Comparison of ENCODE assay signal across 18 cellular contexts in genomic region chr6:17013701-17014100, GRCh38.
DNase-seq lines count a peak whose midpoint lies in the region; TF ChIP-seq lines count a peak whose summit lies in the region.
"Had no signal": no experiment of that assay in that cellular context is flagged by ENCODE, and none has a peak within 500 bp of the region (broad histone marks: within the 10 kb centered on the region; RNA-seq: fewer than 3 reads in every experiment).

No MANE protein-coding gene starts in this region.

- TF ChIP-seq EP300 in SK-N-SH (IDR thresholded peaks at IDR 0.05; ENCODE audit: borderline replicate concordance in 1 of 2, low read depth in 1 of 2, low read length in 1 of 2): peak in 1 of 2 experiments; percentile 77; a peak in 1 of 4 replicates
- no peak for TF ChIP-seq EP300 in sigmoid colon (IDR thresholded peaks at IDR 0.05)

- TF ChIP-seq POLR2A in sigmoid colon (IDR thresholded peaks at IDR 0.05): no peak

- H3F3A ChIP-seq in SK-N-SH (replicated peaks; ENCODE audit: insufficient read depth): peaks cover 16% of the 10 kb centered on the region

- no peaks in the 10 kb centered on the region for H3K79me2 ChIP-seq in SK-N-SH (ENCODE audit: insufficient read depth)

- H3K27ac Mint-ChIP-seq in activated CD4-positive, alpha-beta memory T cell treated with anti-CD3 and anti-CD28 coated beads, Interleukin-2, amount 10 ng/mL, durations not matched to agents 7 days and 5 days: no peak overlapping the region
- H3K27ac Mint-ChIP-seq: activated naive CD8-positive, alpha-beta T cell treated with anti-CD3 and anti-CD28 coated beads, Interleukin-2, amount 50 U/mL, for 24 hours; memory B cell had no signal

- peak; percentile 69 for DNase-seq in GM04503 (ENCODE audit: low read depth)
- no peak for DNase-seq in SK-N-SH
- peak; percentile 72 for DNase-seq in fibroblast of pulmonary artery (ENCODE audit: low read depth)
- DNase-seq in sigmoid colon: no peak
- DNase-seq in activated CD4-positive, alpha-beta memory T cell treated with anti-CD3 and anti-CD28 coated beads, Interleukin-2, amount 10 ng/mL, durations not matched to agents 7 days and 5 days: no peak
- no peak for DNase-seq in anterior cingulate cortex (lab: John Stamatoyannopoulos, UW)
- DNase-seq in OCI-M2 (lab: John Stamatoyannopoulos, UW; ENCODE audit: unreplicated experiment): no peak
- DNase-seq in NCI-H146 treated with DMSO at 0.1 percent for 48 hours (lab: John Stamatoyannopoulos, UW; ENCODE audit: unreplicated experiment): no peak
- DNase-seq: activated naive CD8-positive, alpha-beta T cell treated with anti-CD3 and anti-CD28 coated beads, Interleukin-2, amount 50 U/mL, for 24 hours; CD4-positive, alpha-beta memory T cell; effector CD8-positive, alpha-beta T cell; Karpas-422; NCI-H187 treated with DMSO at 0.1 percent for 48 hours; NCI-H748 treated with DMSO at 0.1 percent for 48 hours; ovary; stimulated activated naive CD4-positive, alpha-beta T cell; WERI-Rb-1 had no signal

- H3K4me2 ChIP-seq in SK-N-SH: peak overlapping the region; percentile 31; the same call in 1 of the 2 replicates

- H3K9me3 ChIP-seq in SK-N-SH (no peaks in the 10 kb centered on the region), sigmoid colon (no peaks in the 10 kb centered on the region)
- H3K9me3 ChIP-seq: ovary had no signal

- H3K9me3 Mint-ChIP-seq in activated CD4-positive, alpha-beta memory T cell treated with anti-CD3 and anti-CD28 coated beads, Interleukin-2, amount 10 ng/mL, durations not matched to agents 7 days and 5 days: peaks cover 4% of the 10 kb centered on the region

- POLR2A ChIA-PET in SK-N-SH (lab: Yijun Ruan, JAX): no interaction called here
- POLR2A ChIA-PET in activated CD4-positive, alpha-beta memory T cell treated with anti-CD3 and anti-CD28 coated beads, Interleukin-2, amount 10 ng/mL, durations not matched to agents 7 days and 5 days (lab: Charles Lee): no interaction called here

- H4K20me1 ChIP-seq in SK-N-SH (ENCODE audit: insufficient read depth): no peaks in the 10 kb centered on the region

- H3K27ac ChIP-seq in SK-N-SH (ENCODE audit: low read depth in 2 of 2, low read length in 1 of 2): peak overlapping the region; percentile 13 to 90; a peak in 3 of 4 replicates
- H3K27ac ChIP-seq in sigmoid colon: peak overlapping the region; percentile 78 to 90 (median 86)
- H3K27ac ChIP-seq: ovary, WERI-Rb-1 had no signal

- H3K36me3 ChIP-seq in SK-N-SH (replicated peaks in 1 of 2; ENCODE audit: control insufficient read depth in 1 of 2, insufficient read depth in 2 of 2, low read length in 1 of 2) (no peaks in the 10 kb centered on the region), sigmoid colon (no peaks in the 10 kb centered on the region)
- H3K36me3 ChIP-seq: ovary, WERI-Rb-1 had no signal

- no peaks in the 10 kb centered on the region for H3K9me2 ChIP-seq in SK-N-SH

- peaks cover 7% of the 10 kb centered on the region for H3K36me3 Mint-ChIP-seq in activated CD4-positive, alpha-beta memory T cell treated with anti-CD3 and anti-CD28 coated beads, Interleukin-2, amount 10 ng/mL, durations not matched to agents 7 days and 5 days (ENCODE audit: low read depth)
- H3K36me3 Mint-ChIP-seq: CD4-positive, alpha-beta memory T cell; memory B cell had no signal

- WGBS in SK-N-SH (ENCODE audit: low lambda C conversion rate): 23% methylated on average over 4 of the region's 4 CpGs
- WGBS in sigmoid colon, 2 donors: 92 to 94% methylated on average over 4 of the region's 4 CpGs

- H3K4me3 ChIP-seq in SK-N-SH (ENCODE audit: low read depth in 2 of 2, low read length in 1 of 2): no peak overlapping the region
- H3K4me3 ChIP-seq in fibroblast of pulmonary artery (replicated peaks; ENCODE audit: low read depth, low read length): no peak overlapping the region
- peak overlapping the region in 1 of 4 donors; percentile 42 for H3K4me3 ChIP-seq in sigmoid colon
- H3K4me3 ChIP-seq: ovary had no signal

- H3K9ac ChIP-seq in SK-N-SH: peak overlapping the region; percentile 64; the same call in 1 of the 2 replicates

- H3K27me3 Mint-ChIP-seq in activated CD4-positive, alpha-beta memory T cell treated with anti-CD3 and anti-CD28 coated beads, Interleukin-2, amount 10 ng/mL, durations not matched to agents 7 days and 5 days: peaks cover 33% of the 10 kb centered on the region

- no peaks in the 10 kb centered on the region for H3K27me3 ChIP-seq in SK-N-SH (ENCODE audit: insufficient read depth)
- no peaks in the 10 kb centered on the region for H3K27me3 ChIP-seq in sigmoid colon
- H3K27me3 ChIP-seq: ovary had no signal

- peaks cover 20% of the 10 kb centered on the region for H3K4me1 Mint-ChIP-seq in activated CD4-positive, alpha-beta memory T cell treated with anti-CD3 and anti-CD28 coated beads, Interleukin-2, amount 10 ng/mL, durations not matched to agents 7 days and 5 days
- H3K4me1 Mint-ChIP-seq: memory B cell had no signal

- TF ChIP-seq CTCF in SK-N-SH (IDR thresholded peaks at IDR 0.05) (no peak), fibroblast of pulmonary artery (IDR thresholded peaks at IDR 0.05; ENCODE audit: low read length, missing control alignments) (no peak), sigmoid colon (IDR thresholded peaks at IDR 0.05) (no peak)

- no peak for TF ChIP-seq RAD21 in SK-N-SH (IDR thresholded peaks at IDR 0.05; ENCODE audit: low read length)

- CTCF ChIA-PET in SK-N-SH (lab: Yijun Ruan, JAX): no interaction called here
- CTCF ChIA-PET in activated CD4-positive, alpha-beta memory T cell treated with anti-CD3 and anti-CD28 coated beads, Interleukin-2, amount 10 ng/mL, durations not matched to agents 7 days and 5 days (lab: Charles Lee): no interaction called here

- H3K4me1 ChIP-seq in SK-N-SH (ENCODE audit: control insufficient read depth in 1 of 2, insufficient read depth in 2 of 2, low read depth in 1 of 2, low read length in 1 of 2): peaks cover 7 to 17% of the 10 kb centered on the region in 2 experiments; a peak in 3 of 4 replicates
- peaks cover 0 to 31% (median 16%) of the 10 kb centered on the region in 4 donors for H3K4me1 ChIP-seq in sigmoid colon

- H3K4me3 Mint-ChIP-seq in activated CD4-positive, alpha-beta memory T cell treated with anti-CD3 and anti-CD28 coated beads, Interleukin-2, amount 10 ng/mL, durations not matched to agents 7 days and 5 days: no peak overlapping the region
- H3K4me3 Mint-ChIP-seq: activated naive CD8-positive, alpha-beta T cell treated with anti-CD3 and anti-CD28 coated beads, Interleukin-2, amount 50 U/mL, for 24 hours; memory B cell had no signal

- H2AFZ ChIP-seq in SK-N-SH (ENCODE audit: low read depth): peak overlapping the region; percentile 21; the same call in 1 of the 2 replicates

- intact Hi-C loops in sigmoid colon (cut with DNase I): loop anchor here (10.0 kb wide), 1 partner anchor 571 kb away; no protein-coding TSS in a partner anchor

TF ChIP-seq in SK-N-SH, 30 proteins besides CTCF, POLR2A, EP300 and RAD21 (continues in another document):
- TF ChIP-seq TCF12 (IDR thresholded peaks at IDR 0.05): peak; percentile 80
- no peak for TF ChIP-seq RCOR1 (IDR thresholded peaks at IDR 0.05; ENCODE audit: low read length)
- TF ChIP-seq MXI1 (IDR thresholded peaks at IDR 0.05; ENCODE audit: low read depth, low read length): no peak
- no peak for TF ChIP-seq IRF3 (IDR thresholded peaks at IDR 0.05; ENCODE audit: low read depth, low read length)
- TF ChIP-seq MEF2A (IDR thresholded peaks at IDR 0.05; ENCODE audit: borderline replicate concordance, low read depth): peak; percentile 97
- no peak for TF ChIP-seq USF1 (IDR thresholded peaks at IDR 0.05; ENCODE audit: borderline replicate concordance, low read depth)
- no peak for TF ChIP-seq NRF1 (IDR thresholded peaks at IDR 0.05; ENCODE audit: low read depth, low read length)
- no peak for TF ChIP-seq SMC3 (IDR thresholded peaks at IDR 0.05; ENCODE audit: low read depth, low read length)
- TF ChIP-seq FOXJ3 (CRISPR knock-in tag; IDR thresholded peaks at IDR 0.05): no peak
- TF ChIP-seq TEAD4 (IDR thresholded peaks at IDR 0.05; ENCODE audit: borderline replicate concordance, insufficient read depth): 0 out of 2 replicates have a peak, but pooled peaks have one; percentile 57
- no peak for TF ChIP-seq USF2 (IDR thresholded peaks at IDR 0.05; ENCODE audit: borderline replicate concordance, low read depth, low read length)
- no peak for TF ChIP-seq EZH2phosphoT487 (IDR thresholded peaks at IDR 0.05; ENCODE audit: borderline replicate concordance, low read depth)

Comparison
In these comparisons a context has a peak if more than half of its experiments do, and no peak if none do; other contexts are left out.
1. DNase-seq: peak in GM04503 (single experiment) and fibroblast of pulmonary artery (single experiment); none in SK-N-SH (single experiment), sigmoid colon (single experiment), activated CD4-positive, alpha-beta memory T cell treated with anti-CD3 and anti-CD28 coated beads, Interleukin-2, amount 10 ng/mL, durations not matched to agents 7 days and 5 days (single experiment), anterior cingulate cortex (0 of 58), OCI-M2 (single experiment) and NCI-H146 treated with DMSO at 0.1 percent for 48 hours (single experiment).